Comparison of ENCODE assay signal across 8 cellular contexts in genomic region chr14:105485720-105486332, GRCh38. TPM values are rescaled to one million over a fixed set of nuclear protein-coding genes. Genes with fewer than 3 reads are reported as not detected.
DNase-seq lines count a peak whose midpoint lies in the region; ATAC-seq and TF ChIP-seq lines count a peak whose summit lies in the region.

No MANE protein-coding gene starts in this region.

- POLR2A ChIA-PET in A673 (lab: Charles Lee; ENCODE audit: low non-redundant PET), result no interaction called here

- peak overlapping the region; percentile 70 for H2AFZ ChIP-seq in parathyroid adenoma

- H3K4me3 ChIP-seq in A673 (ENCODE audit: low read depth, low read length, poor library complexity, severe bottlenecking), result no peak overlapping the region
- H3K4me3 ChIP-seq in H7 (ENCODE audit: insufficient read depth, low read depth, low read length), result peak overlapping the region; percentile 8; the same call in 1 of the 2 replicates
- no peak overlapping the region for H3K4me3 ChIP-seq in endodermal cell (ENCODE audit: low read length)
- H3K4me3 ChIP-seq in parathyroid adenoma (ENCODE audit: low read depth, low read length), result no peak overlapping the region
- no peak overlapping the region for H3K4me3 ChIP-seq in MG63

- DNase-seq in A673 (ENCODE audit: low spot score), result peak; percentile 64
- peak; percentile 97 for DNase-seq in H7
- DNase-seq in SW480 (ENCODE audit: low spot score), result peak; percentile 74
- peak; percentile 93 for DNase-seq in endodermal cell
- DNase-seq in MG63, result no peak

- H3K9me3 ChIP-seq in A673 (ENCODE audit: low read depth, low read length, poor library complexity, severe bottlenecking), result no peaks in the 10 kb centered on the region
- no peaks in the 10 kb centered on the region for H3K9me3 ChIP-seq in endodermal cell (ENCODE audit: control insufficient read depth, low read length)
- no peaks in the 10 kb centered on the region for H3K9me3 ChIP-seq in parathyroid adenoma (ENCODE audit: control insufficient read depth, low read length)
- no peaks in the 10 kb centered on the region for H3K9me3 ChIP-seq in MG63

- H3K4me1 ChIP-seq in A673 (ENCODE audit: insufficient read depth, low read length, poor library complexity, severe bottlenecking) (peaks cover 36% of the 10 kb centered on the region), endodermal cell (ENCODE audit: control insufficient read depth, insufficient read depth, low read length) (peaks cover 9% of the 10 kb centered on the region), parathyroid adenoma (peaks cover 28% of the 10 kb centered on the region)

- H3K27me3 Mint-ChIP-seq in endodermal cell (ENCODE audit: insufficient read depth), result peaks cover 69% of the 10 kb centered on the region

- H3K36me3 ChIP-seq in A673 (ENCODE audit: insufficient read depth, low read length, poor library complexity, severe bottlenecking) (no peaks in the 10 kb centered on the region), H7 (replicated peaks; ENCODE audit: control insufficient read depth, insufficient read depth, low read length) (no peaks in the 10 kb centered on the region), endodermal cell (ENCODE audit: control insufficient read depth, insufficient read depth, low read length) (no peaks in the 10 kb centered on the region), parathyroid adenoma (ENCODE audit: control insufficient read depth, insufficient read depth, low read length) (no peaks in the 10 kb centered on the region), MG63 (peaks cover 3% of the 10 kb centered on the region; the same call in 1 of the 2 replicates)

- no peak overlapping the region for H3K27ac Mint-ChIP-seq in endodermal cell

- H3K9ac ChIP-seq in endodermal cell (ENCODE audit: extremely low read depth, low read length, poor library complexity, severe bottlenecking) (no peak overlapping the region), parathyroid adenoma (no peak overlapping the region)

- TF ChIP-seq CTCF in A673 (conservative IDR thresholded peaks at IDR 0.05; ENCODE audit: low read depth, low read length), result peak; percentile 39; the same call in 1 of the 2 replicates
- TF ChIP-seq CTCF in endodermal cell (conservative IDR thresholded peaks at IDR 0.05), result peak; percentile 82
- TF ChIP-seq CTCF in parathyroid adenoma (IDR thresholded peaks at IDR 0.05), result peak; percentile 54

- no peaks in the 10 kb centered on the region for H3K9me3 Mint-ChIP-seq in endodermal cell

- intact Hi-C loops in A673 (cut with micrococcal nuclease; ENCODE audit: unreplicated experiment), result no loop called here

- CTCF ChIA-PET in A673 (lab: Charles Lee), result no interaction called here

- H3K4me2 ChIP-seq in parathyroid adenoma (ENCODE audit: low read length), result peak overlapping the region; percentile 22

- H3K36me3 Mint-ChIP-seq in endodermal cell (ENCODE audit: low read depth), result no peaks in the 10 kb centered on the region

- H3K4me3 Mint-ChIP-seq in endodermal cell, result peak overlapping the region; percentile 41

- H3K27ac ChIP-seq in A673 (ENCODE audit: low read depth, low read length, poor library complexity, severe bottlenecking) (no peak overlapping the region), endodermal cell (ENCODE audit: low read depth, low read length) (no peak overlapping the region), parathyroid adenoma (peak overlapping the region; percentile 43)

- no peak for ATAC-seq in GM19395 (IDR thresholded peaks at IDR 0.05; ENCODE audit: unreplicated experiment)
- ATAC-seq in HG02642 (IDR thresholded peaks at IDR 0.05; ENCODE audit: poor library complexity, unreplicated experiment), result no peak

- 11 to 22% methylated on average over 16 to 21 of the region's 21 CpGs for WGBS in endodermal cell (ENCODE audit: insufficient coverage in 1 of 2, insufficient read length in 1 of 2), 2 experiments

- peaks cover 11% of the 10 kb centered on the region for H3K4me1 Mint-ChIP-seq in endodermal cell

- H3K27me3 ChIP-seq in A673 (replicated peaks; ENCODE audit: insufficient read depth, low read depth, low read length, poor library complexity), result no peaks in the 10 kb centered on the region
- H3K27me3 ChIP-seq in H7 (ENCODE audit: control insufficient read depth, insufficient read depth, low read length), result peaks cover 72% of the 10 kb centered on the region
- H3K27me3 ChIP-seq in endodermal cell (ENCODE audit: control insufficient read depth, insufficient read depth, low read length, poor library complexity, severe bottlenecking), result peaks cover 61% of the 10 kb centered on the region
- H3K27me3 ChIP-seq in parathyroid adenoma (ENCODE audit: control insufficient read depth, insufficient read depth, low read length), result peaks cover 7% of the 10 kb centered on the region
- H3K27me3 ChIP-seq in MG63, result no peaks in the 10 kb centered on the region

- BruUV-seq in A673 (replicated peaks; lab: Mats Ljungman, UMichigan), result no TSS peak

- no peaks in the 10 kb centered on the region for H3K79me2 ChIP-seq in parathyroid adenoma

RNA-seq across cellular contexts. Expression of gene CRIP1, which starts 0.9 kb away (rescaled TPM):
- total RNA-seq in A673 (2021), result 42.4 and 47.7 TPM in 2 replicates
- total RNA-seq in H7 (2014; rRNA removed; shearing (Covaris generic)), result 0.96 and 5.4 TPM in 2 replicates
- 10 to 100 TPM in 1 of 2 donors, 1 to 10 TPM in 1; 7.0 to 47.1 TPM for total RNA-seq in endodermal cell
- 29.7 TPM for polyA plus RNA-seq in endodermal cell (2013, experiment 1 of 2)
- 32.3 TPM for polyA plus RNA-seq in endodermal cell (2013, experiment 2 of 2)
- 17.3 TPM in 1 of 2 replicates, not detected in the other for total RNA-seq in MG63 (2014; rRNA removed; shearing (Covaris generic); ENCODE audit: low replicate concordance)

RNA-seq across cellular contexts. Expression of gene TEDC1, which starts 5.2 kb away (rescaled TPM):
- total RNA-seq in A673 (2021) (34.0 and 48.0 TPM in 2 replicates), endodermal cell (10 to 100 TPM in 1 of 2 donors, 1 to 10 TPM in 1; 9.1 to 23.8 TPM)
- total RNA-seq in H7 (2014; rRNA removed; shearing (Covaris generic)), result 24.5 and 28.5 TPM in 2 replicates
- polyA plus RNA-seq in endodermal cell (2013, experiment 1 of 2), result 21.3 TPM
- 19.0 TPM for polyA plus RNA-seq in endodermal cell (2013, experiment 2 of 2)
- total RNA-seq in MG63 (2014; rRNA removed; shearing (Covaris generic); ENCODE audit: low replicate concordance), result 29.3 and 58.1 TPM in 2 replicates

RNA-seq across cellular contexts. Expression of gene CRIP2, which starts 11.2 kb away (rescaled TPM):
- total RNA-seq in A673 (2021) (154 and 192 TPM in 2 replicates), endodermal cell (1 to 10 TPM; 3.9 to 5.3 TPM)
- total RNA-seq in H7 (2014; rRNA removed; shearing (Covaris generic)), result 3.7 and 8.7 TPM in 2 replicates
- 96.3 TPM for polyA plus RNA-seq in endodermal cell (2013, experiment 1 of 2)
- polyA plus RNA-seq in endodermal cell (2013, experiment 2 of 2), result 93.1 TPM
- 129 and 270 TPM in 2 replicates for total RNA-seq in MG63 (2014; rRNA removed; shearing (Covaris generic); ENCODE audit: low replicate concordance)

RNA-seq across cellular contexts. Expression of gene TMEM121, which starts 40.6 kb away (rescaled TPM):
- total RNA-seq in A673 (2021) (3.1 and 4.7 TPM in 2 replicates), endodermal cell (1 to 10 TPM in 1 of 2 donors, under 1 TPM in 1; 0.29 to 1.5 TPM)
- 0.67 and 0.80 TPM in 2 replicates for total RNA-seq in H7 (2014; rRNA removed; shearing (Covaris generic))
- 5.8 TPM for polyA plus RNA-seq in endodermal cell (2013, experiment 1 of 2)
- 6.1 TPM for polyA plus RNA-seq in endodermal cell (2013, experiment 2 of 2)
- total RNA-seq in MG63 (2014; rRNA removed; shearing (Covaris generic); ENCODE audit: low replicate concordance), result 7.1 and 17.0 TPM in 2 replicates

Comparison
In these comparisons a context has a peak if more than half of its experiments do, and no peak if none do; other contexts are left out.
1. RNA of gene CRIP2, which starts 11.2 kb away (total RNA-seq): 129 to 270 TPM in MG63 and 154 to 192 TPM in A673; 3.7 to 8.7 TPM in H7 and 3.9 to 5.3 TPM in endodermal cell; every median in the first group is over 10 times any median in the second.
2. Peak in every context shown above with its lines, with median percentiles within 50 percentile points of each other: CTCF ChIP-seq.